8 cellular contexts compared by ENCODE assay signal in the genomic region with DNA sequence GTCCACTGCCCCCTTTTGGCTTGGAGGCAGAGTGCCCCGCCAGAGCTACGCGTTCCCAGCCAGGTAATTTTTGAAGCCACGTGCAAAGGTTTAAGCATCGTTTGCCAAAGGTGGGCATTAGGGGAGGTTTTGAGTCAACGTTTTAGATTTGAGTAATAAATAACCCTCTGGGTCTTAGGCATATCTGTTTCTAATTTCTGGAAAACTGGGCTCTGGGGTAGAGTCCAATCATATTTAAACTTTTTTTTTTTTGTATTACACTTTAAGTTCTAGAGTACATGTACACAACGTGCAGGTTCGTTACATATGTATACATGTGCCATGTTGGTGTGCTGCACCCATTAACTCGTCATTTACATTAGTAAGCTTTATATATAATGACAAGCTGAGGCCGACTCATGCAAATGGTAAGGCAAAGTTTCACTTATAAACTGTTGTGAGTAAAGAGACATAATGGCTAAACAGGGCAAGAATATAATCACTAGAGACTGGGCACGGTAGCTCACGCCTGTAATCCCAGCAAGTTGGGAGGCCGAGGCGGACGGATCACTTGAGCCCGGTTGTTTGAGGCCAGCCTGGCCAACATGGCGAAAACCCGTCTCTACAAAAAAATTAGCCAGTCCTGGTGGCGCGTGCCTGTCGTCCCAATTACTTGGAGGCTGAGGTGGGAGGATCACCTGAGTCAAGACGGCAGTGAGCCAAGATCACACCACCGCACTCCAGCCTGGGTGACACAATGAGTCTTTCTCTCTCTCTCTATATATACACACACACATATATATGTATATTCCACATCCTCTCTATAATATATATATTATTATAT. TPM values are rescaled to one million over a fixed set of nuclear protein-coding genes. Genes with fewer than 3 reads are reported as not detected.
A peak's percentile ranks its signal among the peaks of the same experiment; 100 is the strongest.
DNase-seq lines count a peak whose midpoint lies in the region; ATAC-seq, FAIRE-seq and TF ChIP-seq lines count a peak whose summit lies in the region.

No MANE protein-coding gene starts in this region.

- no peak for ATAC-seq in naive thymus-derived CD8-positive, alpha-beta T cell
- no peak for ATAC-seq in GM18909 (IDR thresholded peaks at IDR 0.05; ENCODE audit: poor library complexity, unreplicated experiment)

- peak overlapping the region; percentile 86 to 99 (median 94) for H3K4me3 Mint-ChIP-seq in naive thymus-derived CD8-positive, alpha-beta T cell

- H3K27me3 Mint-ChIP-seq in naive thymus-derived CD8-positive, alpha-beta T cell, result no peaks in the 10 kb centered on the region

- H3K36me3 Mint-ChIP-seq in naive thymus-derived CD8-positive, alpha-beta T cell, result peaks cover 0 to 10% (median 1%) of the 10 kb centered on the region in 3 donors

- 68% methylated on average over 23 of the region's 23 CpGs for WGBS in HUES64

- no peak for FAIRE-seq in bronchial epithelial cell (lab: Jason Lieb, UNC)

- TF ChIP-seq CTCF in BJ (IDR thresholded peaks at IDR 0.05; ENCODE audit: insufficient read depth, low read depth, low read length), result peak; percentile 92
- TF ChIP-seq CTCF in bronchial epithelial cell (IDR thresholded peaks at IDR 0.05; ENCODE audit: insufficient read depth, low read length, severe bottlenecking), result peak; percentile 88

- no peaks in the 10 kb centered on the region; the same call in 1 of the 2 replicates for H3K36me3 ChIP-seq in BJ (ENCODE audit: control insufficient read depth, insufficient read depth, low read length)
- H3K36me3 ChIP-seq in HUES64 (ENCODE audit: insufficient read depth, low read length), result peaks cover 17% of the 10 kb centered on the region
- no peaks in the 10 kb centered on the region for H3K36me3 ChIP-seq in bronchial epithelial cell (ENCODE audit: control insufficient read depth, insufficient read depth, low read length)

- no peaks in the 10 kb centered on the region for H3K9me3 ChIP-seq in HUES64 (ENCODE audit: insufficient read depth, low read depth, low read length)

- H3K9ac ChIP-seq in HUES64 (ENCODE audit: low read depth, low read length), result no peak overlapping the region

- no peaks in the 10 kb centered on the region for H3K9me3 Mint-ChIP-seq in naive thymus-derived CD8-positive, alpha-beta T cell

- H3K27me3 ChIP-seq in BJ (ENCODE audit: control insufficient read depth, insufficient read depth, low read length) (no peaks in the 10 kb centered on the region), HUES64 (ENCODE audit: insufficient read depth, low read length) (no peaks in the 10 kb centered on the region), bronchial epithelial cell (ENCODE audit: control insufficient read depth, insufficient read depth, low read length) (no peaks in the 10 kb centered on the region)

- H3K4me3 ChIP-seq in BJ (ENCODE audit: low read depth, low read length), result no peak overlapping the region; the same call in none of the 2 replicates
- H3K4me3 ChIP-seq in HUES64 (ENCODE audit: low read length), result peak overlapping the region; percentile 84
- peak overlapping the region; percentile 82 for H3K4me3 ChIP-seq in bronchial epithelial cell (ENCODE audit: low read depth, low read length)

- H3K27ac Mint-ChIP-seq in naive thymus-derived CD8-positive, alpha-beta T cell, result peak overlapping the region; percentile 79 to 96 (median 94)

- DNase-seq in BJ (ENCODE audit: low read depth), result no peak
- peak; percentile 6 for DNase-seq in bronchial epithelial cell (ENCODE audit: low read depth)
- DNase-seq in naive thymus-derived CD8-positive, alpha-beta T cell, result no peak
- DNase-seq in NCI-H69 (lab: John Stamatoyannopoulos, UW), result no peak
- no peak for DNase-seq in SKM-1 treated with dmso at 0.1 percent for 144 hours (lab: John Stamatoyannopoulos, UW; ENCODE audit: unreplicated experiment)
- DNase-seq in NCI-H1930 (lab: John Stamatoyannopoulos, UW), result no peak

- H3K4me1 Mint-ChIP-seq in naive thymus-derived CD8-positive, alpha-beta T cell, result peaks cover 6 to 32% (median 16%) of the 10 kb centered on the region in 4 donors

- 0 out of 2 replicates have a peak, but pooled peaks cover 5% of the 10 kb centered on the region for H3K4me1 ChIP-seq in HUES64 (ENCODE audit: insufficient read depth, low read length)

- no peak overlapping the region for H3K27ac ChIP-seq in HUES64 (ENCODE audit: low read depth, low read length)

- POLR2A ChIA-PET in BJ (lab: Charles Lee), result no interaction called here
- POLR2A ChIA-PET in naive thymus-derived CD8-positive, alpha-beta T cell (lab: Charles Lee), result interaction anchor here (0.7 to 2.2 kb wide), 6 partner anchors 25 to 401 kb away, joined by 3 to 12 read pairs (median 4); partner anchors contain the start of genes METAP2 and NDUFA12

- CTCF ChIA-PET in BJ (lab: Yijun Ruan, JAX), result interaction anchor here (0.5 to 2.4 kb wide), 18 partner anchors 10 to 478 kb away, joined by 3 to 13 read pairs (median 3); no protein-coding TSS in a partner anchor

RNA-seq across cellular contexts. Expression of gene NR2C1, which starts 0.5 kb away (rescaled TPM):
- 12.1 and 24.1 TPM in 2 replicates for polyA plus RNA-seq in BJ (2011; rRNA removed)
- 8.8 and 10.5 TPM in 2 replicates for polyA minus RNA-seq in BJ (2011; rRNA and poly(A)+ RNA removed)
- 32.8 TPM for polyA plus RNA-seq in HUES64 (2013, experiment 1 of 2)
- polyA plus RNA-seq in HUES64 (2013, experiment 2 of 2), result 32.9 TPM
- 14.5 and 19.1 TPM in 2 replicates for total RNA-seq in bronchial epithelial cell
- 10 to 100 TPM; 42.9 to 59.0 TPM for total RNA-seq in naive thymus-derived CD8-positive, alpha-beta T cell
- polyA plus RNA-seq in naive thymus-derived CD8-positive, alpha-beta T cell, result 1 to 10 TPM; 3.3 to 7.1 (median 5.9) TPM
